Comparison of ENCODE assay signal across 24 cellular contexts in the genomic region with DNA sequence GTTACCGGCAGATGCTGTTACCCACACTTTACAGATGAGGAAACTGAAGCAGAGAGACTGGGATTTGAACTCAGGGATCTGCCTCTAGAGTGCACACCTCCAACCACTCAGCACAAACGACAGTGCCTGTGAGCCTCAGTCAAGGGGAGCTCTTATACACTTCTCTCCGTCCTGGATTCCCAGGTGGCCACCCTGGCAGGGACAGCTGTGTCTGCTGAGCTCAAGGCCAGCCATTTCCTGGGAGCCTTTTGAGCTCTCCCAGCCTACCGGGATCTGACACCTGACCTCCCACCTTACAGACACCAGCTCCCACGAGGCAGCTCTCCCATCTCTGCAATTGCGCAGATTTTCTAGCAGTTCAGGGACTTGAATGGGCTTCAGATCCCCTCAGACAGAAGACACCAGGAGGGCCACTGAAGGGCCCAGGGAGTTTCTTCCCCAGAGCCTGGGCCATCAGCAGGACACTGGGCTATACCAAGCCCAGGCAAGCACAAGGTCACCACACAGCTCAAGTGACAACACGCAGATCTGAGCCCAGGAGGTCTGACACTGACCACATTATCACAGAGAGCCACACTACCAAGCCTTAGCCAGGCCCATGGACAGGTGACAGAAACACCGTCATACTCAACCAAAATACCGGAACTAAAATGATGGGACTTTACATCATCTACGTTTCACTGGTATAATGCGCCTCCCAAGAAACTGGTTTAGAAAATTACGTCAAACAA.
"Had no signal": no experiment of that assay in that cellular context is flagged by ENCODE, and none has a peak within 500 bp of the region (broad histone marks: within the 10 kb centered on the region; RNA-seq: fewer than 3 reads in every experiment).

No MANE protein-coding gene starts in this region.

- H3K9me3 ChIP-seq: gastroesophageal sphincter, heart left ventricle, neutrophil, prostate gland, sigmoid colon, spleen, thoracic aorta, tibial nerve, upper lobe of right lung, uterus had no signal

- H3K79me2 ChIP-seq: hepatocyte had no signal

- H3K4me3 ChIP-seq: dorsolateral prefrontal cortex, gastroesophageal sphincter, heart left ventricle, hepatocyte, lower lobe of right lung, prostate gland, sigmoid colon, skin epidermis, spleen, thoracic aorta, tibial nerve, upper lobe of right lung, uterus had no signal

- H3K27ac ChIP-seq: dorsolateral prefrontal cortex, epithelial cell of prostate, gastroesophageal sphincter, heart left ventricle, hepatocyte, lower lobe of right lung, neutrophil, prostate gland, sigmoid colon, skin epidermis, spleen, thoracic aorta, tibial nerve, upper lobe of right lung, uterus had no signal

- ATAC-seq: esophagus mucosa; gastroesophageal sphincter; heart left ventricle; left ventricle myocardium superior; lower lobe of right lung; naive thymus-derived CD8-positive, alpha-beta T cell; right cardiac atrium; stimulated activated memory B cell treated with anti-CD40 and anti-IgM and Interleukin-4, amounts not matched to agents 10 μg/mL and 1 μg/mL and 100 μg/mL, for 72 hours; upper lobe of right lung had no signal

- DNase-seq: dorsolateral prefrontal cortex; effector CD4-positive, alpha-beta T cell; foreskin fibroblast; heart left ventricle; left ventricle myocardium superior; lower lobe of right lung; naive thymus-derived CD8-positive, alpha-beta T cell; sigmoid colon; spleen; stimulated activated CD4-positive, alpha-beta T cell treated with anti-CD3 and anti-CD28 coated beads, Interleukin-4, amount 100 ng/mL, for 4 hours; upper lobe of right lung; uterus had no signal

- H3K27me3 ChIP-seq: dorsolateral prefrontal cortex, gastroesophageal sphincter, hepatocyte, sigmoid colon, tibial nerve, upper lobe of right lung, uterus had no signal

- H3K4me2 ChIP-seq: hepatocyte had no signal

- H2AFZ ChIP-seq: hepatocyte had no signal

- FAIRE-seq: colon had no signal

- H3K36me3 ChIP-seq: neutrophil, prostate gland, thoracic aorta, uterus had no signal

- H3K4me1 ChIP-seq: prostate gland, sigmoid colon, uterus had no signal
